In genomic region chr14:64338616-64339316, GRCh38 we compare ENCODE assay signal across 1 cellular context.
TF ChIP-seq lines count a peak whose summit lies in the region.

No MANE protein-coding gene starts in this region.

TF ChIP-seq in SK-N-SH, 30 proteins besides CTCF, POLR2A, EP300 and RAD21 (continued from another document):
- TF ChIP-seq USF1 (IDR thresholded peaks at IDR 0.05; ENCODE audit: borderline replicate concordance, low read depth) (no peak), TCF12 (IDR thresholded peaks at IDR 0.05) (no peak), NRF1 (IDR thresholded peaks at IDR 0.05; ENCODE audit: low read depth, low read length) (peak; percentile 71), IRF3 (IDR thresholded peaks at IDR 0.05; ENCODE audit: low read depth, low read length) (peak; percentile 53), NFIC (IDR thresholded peaks at IDR 0.05; ENCODE audit: borderline replicate concordance) (no peak), FOSL2 (IDR thresholded peaks at IDR 0.05; ENCODE audit: borderline replicate concordance, low read depth) (no peak)
